ENCODE assay signal across 8 cellular contexts in the genomic region with DNA sequence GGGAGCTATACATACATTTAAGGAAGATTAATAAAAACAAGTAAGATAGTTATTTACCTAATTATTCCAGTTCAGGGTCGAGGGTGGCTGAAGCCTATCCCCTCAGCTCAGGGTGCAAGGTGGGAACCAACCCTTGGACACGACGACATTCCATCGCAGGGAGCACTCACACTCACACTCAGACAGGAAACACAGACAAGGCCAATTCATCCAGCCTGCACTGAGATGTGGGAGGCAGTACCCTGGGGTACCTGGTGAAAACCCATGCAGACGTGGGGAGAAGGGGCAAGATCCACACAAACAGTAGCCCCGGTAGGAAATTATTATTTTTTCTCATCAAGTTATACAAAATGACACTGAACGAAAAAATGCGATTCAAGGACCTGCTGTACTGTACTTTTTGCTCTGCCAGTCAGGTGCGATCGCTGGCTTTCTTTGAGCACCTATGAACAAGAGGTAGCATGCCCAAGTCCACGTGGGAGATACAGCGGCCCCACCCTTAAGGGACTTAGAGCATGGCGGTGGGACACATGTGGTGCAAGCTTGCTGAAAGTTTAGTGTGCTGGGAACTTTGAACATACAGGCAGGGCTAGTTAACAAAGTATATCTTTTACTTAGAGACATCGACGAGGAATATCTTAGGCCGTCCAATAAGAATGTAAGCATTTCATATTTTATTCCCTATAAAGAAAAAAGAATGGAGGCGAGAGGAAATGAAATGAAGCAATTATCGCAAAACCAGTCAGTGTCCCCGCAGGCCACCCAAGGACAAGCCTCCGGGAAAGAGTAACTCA. TPM values are rescaled to one million over a fixed set of nuclear protein-coding genes. Genes with fewer than 3 reads are reported as not detected.
DNase-seq lines count a peak whose midpoint lies in the region; ATAC-seq and TF ChIP-seq lines count a peak whose summit lies in the region.

No MANE protein-coding gene starts in this region.

- H3K9me3 ChIP-seq in neural progenitor cell (ENCODE audit: low read depth) (no peaks in the 10 kb centered on the region), vagina (no peaks in the 10 kb centered on the region)

- intact Hi-C loops in vagina (cut with DNase I): loop anchor here (5.0 to 10.0 kb wide), 2 partner anchors 89 to 252 kb away; a partner anchor contains a TSS

- H3K36me3 Mint-ChIP-seq in neural progenitor cell: peaks cover 21% of the 10 kb centered on the region

- no peaks in the 10 kb centered on the region for H3K27me3 ChIP-seq in neural progenitor cell
- no peaks in the 10 kb centered on the region for H3K27me3 ChIP-seq in vagina

- peak overlapping the region; percentile 98 for H3K4me3 ChIP-seq in AG09309 (ENCODE audit: control insufficient read depth, low read depth, low read length)
- peak overlapping the region; percentile 68 for H3K4me3 ChIP-seq in neural progenitor cell
- H3K4me3 ChIP-seq in vagina: peak overlapping the region; percentile 74 to 76

- H3K9me3 Mint-ChIP-seq in neural progenitor cell: no peaks in the 10 kb centered on the region

- H3K36me3 ChIP-seq in neural progenitor cell: peaks cover 19% of the 10 kb centered on the region
- H3K36me3 ChIP-seq in vagina: peaks cover 0 to 8% of the 10 kb centered on the region in 2 donors

- H3K27ac Mint-ChIP-seq in neural progenitor cell: peak overlapping the region; percentile 52

- H4K20me1 ChIP-seq in neural progenitor cell (ENCODE audit: low read depth): no peaks in the 10 kb centered on the region

- peaks cover 24% of the 10 kb centered on the region for H3F3A ChIP-seq in neural progenitor cell (ENCODE audit: low read depth)

- TF ChIP-seq POLR2A in vagina (IDR thresholded peaks at IDR 0.05): no peak

- no peaks in the 10 kb centered on the region for H3K27me3 Mint-ChIP-seq in neural progenitor cell (ENCODE audit: insufficient read depth, low read depth)

- DNase-seq in AG09309 (ENCODE audit: low read depth) (no peak), NCI-H345 treated with DMSO at 0.1 percent for 48 hours (lab: John Stamatoyannopoulos, UW; ENCODE audit: unreplicated experiment) (peak; percentile 39), neural progenitor cell (ENCODE audit: low spot score) (peak; percentile 56), vagina (ENCODE audit: extremely low spot score in 2 of 2) (no peak)
- peak; percentile 77 for DNase-seq in activated CD8-positive, alpha-beta memory T cell treated with anti-CD3 and anti-CD28 coated beads for 24 hours

- H3K4me1 Mint-ChIP-seq in neural progenitor cell: peaks cover 23% of the 10 kb centered on the region

- peak; percentile 17 for ATAC-seq in GM19035 (IDR thresholded peaks at IDR 0.05; ENCODE audit: unreplicated experiment)
- peak; percentile 76 for ATAC-seq in esophagus mucosa
- ATAC-seq in HG03378 (IDR thresholded peaks at IDR 0.05; ENCODE audit: unreplicated experiment): no peak

- H3K4me1 ChIP-seq in neural progenitor cell (peaks cover 29% of the 10 kb centered on the region), vagina (peaks cover 42% of the 10 kb centered on the region)

- H3K4me3 Mint-ChIP-seq in neural progenitor cell: peak overlapping the region; percentile 92

- no peak for TF ChIP-seq CTCF in AG09309 (IDR thresholded peaks at IDR 0.05; ENCODE audit: control insufficient read depth, insufficient read depth, low read depth, low read length, missing control alignments)
- no peak for TF ChIP-seq CTCF in neural progenitor cell (IDR thresholded peaks at IDR 0.05)
- TF ChIP-seq CTCF in vagina (IDR thresholded peaks at IDR 0.05): no peak

- H3K27ac ChIP-seq in neural progenitor cell (peak overlapping the region; percentile 50), vagina (peak overlapping the region; percentile 93)

- H2AFZ ChIP-seq in neural progenitor cell (replicated peaks): peak overlapping the region; percentile 69

- peak overlapping the region; percentile 78 for H3K4me2 ChIP-seq in neural progenitor cell

- peaks cover 87% of the 10 kb centered on the region for H3K79me2 ChIP-seq in neural progenitor cell (ENCODE audit: low read depth)

- H3K9ac ChIP-seq in neural progenitor cell: no peak overlapping the region

RNA-seq across cellular contexts. Expression of a gene that starts 0.6 kb away (rescaled TPM):
- 39.9 TPM for total RNA-seq in esophagus mucosa
- total RNA-seq in neural progenitor cell (ENCODE audit: low replicate concordance): 25.3 and 29.2 TPM in 2 replicates
- total RNA-seq in vagina: 27.7 TPM

RNA-seq across cellular contexts. Expression of a gene that starts 0.9 kb away (rescaled TPM):
- total RNA-seq in esophagus mucosa (9.4 TPM), neural progenitor cell (ENCODE audit: low replicate concordance) (38.4 and 53.8 TPM in 2 replicates), vagina (19.6 TPM)

Comparison
In these comparisons a context has a peak if more than half of its experiments do, and no peak if none do; other contexts are left out.
1. DNase-seq: peak in NCI-H345 treated with DMSO at 0.1 percent for 48 hours (single experiment), activated CD8-positive, alpha-beta memory T cell treated with anti-CD3 and anti-CD28 coated beads for 24 hours (single experiment) and neural progenitor cell (single experiment); none in AG09309 (single experiment) and vagina (0 of 2).
2. Peak in every context shown above with its lines, with median percentiles within 50 percentile points of each other: H3K4me3 ChIP-seq.